Comparison of ENCODE assay signal across 10 cellular contexts in the genomic region with DNA sequence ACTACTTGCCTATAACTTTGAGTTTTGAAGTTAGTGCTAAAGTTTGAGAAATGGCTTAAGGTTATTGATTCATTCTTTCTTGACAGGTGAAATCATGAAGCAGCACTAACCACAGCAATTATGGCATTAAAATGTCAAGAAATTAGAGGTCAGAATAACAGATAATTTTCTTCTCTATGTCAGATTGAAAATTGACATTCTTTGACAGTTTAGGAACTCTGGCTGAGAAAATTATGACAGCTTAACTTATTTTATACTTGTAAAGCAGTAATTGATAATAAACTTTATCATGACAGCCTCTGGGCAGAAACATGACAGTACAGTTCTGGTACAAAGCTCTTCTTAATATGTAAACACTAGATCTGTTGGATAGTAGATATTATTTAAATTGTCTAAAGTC.
"Had no signal": no experiment of that assay in that cellular context is flagged by ENCODE, and none has a peak within 500 bp of the region (broad histone marks: within the 10 kb centered on the region; RNA-seq: fewer than 3 reads in every experiment).

No MANE protein-coding gene starts in this region.

- H3K4me2 ChIP-seq: GM23338 had no signal

- H2AFZ ChIP-seq: GM23248, GM23338 had no signal

- H3K27ac ChIP-seq: GM23248 had no signal

- FAIRE-seq: H1, H54 had no signal

- H3K4me1 ChIP-seq: HAP-1 had no signal

- H3K9ac ChIP-seq: GM23248 had no signal

- H3K4me3 ChIP-seq: GM23248, GM23338, HAP-1 had no signal

- H3K36me3 ChIP-seq: HAP-1 had no signal

- DNase-seq: GM23248, GOT3, H7, H9, HCEC 1CT, HFFc6 had no signal

- H3K9me3 ChIP-seq: HAP-1 had no signal
